10 cellular contexts compared by ENCODE assay signal in the genomic region with DNA sequence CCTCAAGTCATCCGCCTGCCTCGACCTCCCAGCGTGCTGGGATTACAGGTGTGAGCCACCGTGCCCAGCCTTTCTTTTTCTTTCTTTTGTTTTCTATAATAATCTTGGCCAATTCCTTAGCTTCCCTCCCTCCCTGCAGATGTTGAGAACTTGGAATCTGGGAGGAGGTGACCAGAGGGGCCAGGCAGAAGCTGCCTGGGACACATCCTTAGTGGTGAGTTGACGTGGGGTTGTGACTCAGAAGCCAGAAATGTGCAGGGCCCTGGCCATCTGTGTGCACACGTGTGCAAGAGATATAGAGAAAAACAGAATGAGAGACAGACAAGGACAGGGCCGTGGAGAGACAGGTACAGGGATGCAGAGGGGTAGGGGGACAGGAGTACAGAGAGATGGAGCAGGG.
DNase-seq lines count a peak whose midpoint lies in the region; ATAC-seq and TF ChIP-seq lines count a peak whose summit lies in the region.
"Had no signal": no experiment of that assay in that cellular context is flagged by ENCODE, and none has a peak within 500 bp of the region (broad histone marks: within the 10 kb centered on the region; RNA-seq: fewer than 3 reads in every experiment).

No MANE protein-coding gene starts in this region.

- no peaks in the 10 kb centered on the region for H3K36me3 ChIP-seq in adipocyte (ENCODE audit: control insufficient read depth, insufficient read depth, low read length, severe bottlenecking)
- no peaks in the 10 kb centered on the region for H3K36me3 ChIP-seq in kidney epithelial cell (ENCODE audit: control insufficient read depth, insufficient read depth, low read length)

- DNase-seq in AG09319 (ENCODE audit: extremely low read depth, low read depth), result peak; percentile 20
- DNase-seq in HFF-Myc (ENCODE audit: extremely low read depth, low read depth), result peak; percentile 79
- DNase-seq in adipocyte (ENCODE audit: low read depth), result peak; percentile 43
- peak; percentile 70 for DNase-seq in kidney epithelial cell (ENCODE audit: low read depth)
- DNase-seq in mesenteric fat pad (ENCODE audit: low spot score), result no peak
- DNase-seq in activated CD4-positive, alpha-beta T cell treated with anti-CD3 and anti-CD28 coated beads, Interleukin-2, amount 50 U/mL, for 4 hours, result no peak
- DNase-seq: Calu3, T-helper 1 cell had no signal

- H3K4me3 ChIP-seq in HFF-Myc (replicated peaks; ENCODE audit: low read depth, low read length), result no peak overlapping the region
- no peak overlapping the region for H3K4me3 ChIP-seq in adipocyte (ENCODE audit: low read length)
- no peak overlapping the region for H3K4me3 ChIP-seq in kidney epithelial cell (ENCODE audit: low read depth, low read length)

- no peaks in the 10 kb centered on the region for H3K27me3 ChIP-seq in adipocyte (replicated peaks; ENCODE audit: control insufficient read depth, insufficient read depth, low read length)
- no peaks in the 10 kb centered on the region for H3K27me3 ChIP-seq in kidney epithelial cell (ENCODE audit: control insufficient read depth, insufficient read depth, low read length)

- H3K4me1 ChIP-seq in adipocyte (ENCODE audit: control insufficient read depth, insufficient read depth, low read length), result peaks cover 5% of the 10 kb centered on the region

- no peaks in the 10 kb centered on the region for H3K9me3 ChIP-seq in adipocyte (ENCODE audit: control insufficient read depth, low read length)

- TF ChIP-seq CTCF in AG09319 (IDR thresholded peaks at IDR 0.05; ENCODE audit: low read depth, low read length) (no peak), HFF-Myc (IDR thresholded peaks at IDR 0.05; ENCODE audit: low read depth, low read length, missing control alignments) (no peak), kidney epithelial cell (IDR thresholded peaks at IDR 0.05; ENCODE audit: insufficient read depth, low read length, poor library complexity, severe bottlenecking) (no peak)

- no peak overlapping the region for H3K9ac ChIP-seq in adipocyte (ENCODE audit: low read length)

- ATAC-seq in HG02610 (IDR thresholded peaks at IDR 0.05; ENCODE audit: unreplicated experiment), result no peak
- no peak for ATAC-seq in GM18502 (IDR thresholded peaks at IDR 0.05; ENCODE audit: poor library complexity, unreplicated experiment)

Comparison
In these comparisons a context has a peak if more than half of its experiments do, and no peak if none do; other contexts are left out.
1. DNase-seq: peak in AG09319 (single experiment), HFF-Myc (single experiment), adipocyte (single experiment) and kidney epithelial cell (single experiment); none in mesenteric fat pad (single experiment) and activated CD4-positive, alpha-beta T cell treated with anti-CD3 and anti-CD28 coated beads, Interleukin-2, amount 50 U/mL, for 4 hours (0 of 2).